ENCODE assay signal across 30 cellular contexts in the genomic region with DNA sequence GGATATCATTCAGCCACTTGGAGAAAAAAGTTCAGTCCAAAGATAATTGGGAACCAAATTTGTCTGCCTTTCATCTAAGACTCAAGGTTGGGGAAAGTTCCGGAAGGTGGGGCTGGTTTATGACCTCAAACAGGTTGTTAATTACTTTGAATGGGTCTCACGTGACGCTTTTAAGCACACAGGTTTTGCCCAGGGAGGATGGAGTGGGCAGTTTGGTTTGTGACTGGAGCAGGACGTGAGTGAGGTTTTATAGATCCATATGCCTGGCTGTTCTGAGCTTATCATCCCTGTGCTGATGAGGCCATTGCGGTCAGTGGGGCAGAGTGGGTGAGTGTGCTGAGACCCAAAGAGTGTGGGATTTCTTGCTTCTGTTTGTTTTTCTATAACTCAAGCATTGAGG. TPM values are rescaled to one million over a fixed set of nuclear protein-coding genes. Genes with fewer than 3 reads are reported as not detected.
"Had no signal": no experiment of that assay in that cellular context is flagged by ENCODE, and none has a peak within 500 bp of the region (broad histone marks: within the 10 kb centered on the region; RNA-seq: fewer than 3 reads in every experiment).

No MANE protein-coding gene starts in this region.

- DNase-seq: activated CD4-positive, alpha-beta T cell treated with anti-CD3 and anti-CD28 coated beads for 48 hours; activated CD4-positive, alpha-beta T cell treated with anti-CD3 and anti-CD28 coated beads, Interleukin-2, amount 50 U/mL, for 4 hours; activated CD4-positive, CD25-positive, alpha-beta regulatory T cell treated with anti-CD3 and anti-CD28 coated beads, Interleukin-2, amount 50 U/mL, for 72 hours; activated CD8-positive, alpha-beta memory T cell treated with anti-CD3 and anti-CD28 coated beads, Interleukin-2, amount 50 U/mL, for 48 hours; activated CD8-positive, alpha-beta T cell treated with anti-CD3 and anti-CD28 coated beads, Interleukin-2, amount 10 ng/mL, durations not matched to agents 7 days and 5 days; activated naive CD4-positive, alpha-beta T cell treated with anti-CD3 and anti-CD28 coated beads, Interleukin-2, amount 50 U/mL, for 16 hours; activated naive CD8-positive, alpha-beta T cell treated with anti-CD3 and anti-CD28 coated beads, Interleukin-2, amount 10 ng/mL, durations not matched to agents 7 days and 5 days; activated T-cell treated with anti-CD3 and anti-CD28 coated beads, Interleukin-2, amount 50 U/mL, for 1 hour; adrenal gland; anterior cingulate cortex; MG63; MV-4-11; NCI-H1092 treated with DMSO at 0.1 percent for 48 hours; NCI-H1417 treated with DMSO at 0.1 percent for 48 hours; NCI-H1694; NCI-H2029; NCI-H2107; NCI-H2171 treated with DMSO at 0.1 percent for 48 hours; NCI-H226; NCI-H526; Peyer's patch; Right ventricle myocardium superior; SW 1271; T-helper 9 cell had no signal

- H3K4me2 ChIP-seq: KMS-11 had no signal

- H3K27ac ChIP-seq: adrenal gland, KMS-11, Peyer's patch, RWPE1, SJSA1 had no signal

- H3K9me3 Mint-ChIP-seq: activated naive CD8-positive, alpha-beta T cell treated with anti-CD3 and anti-CD28 coated beads, Interleukin-2, amount 10 ng/mL, durations not matched to agents 7 days and 5 days; T-helper 1 cell treated with Interleukin-12 subunit alpha and Interleukin-12 subunit beta and Interleukin-4 antibody, amounts not matched to agents 30 μg/mL and 1 μg/mL, for 36 hours had no signal

- H3K4me1 Mint-ChIP-seq: activated naive CD8-positive, alpha-beta T cell treated with anti-CD3 and anti-CD28 coated beads, Interleukin-2, amount 10 ng/mL, durations not matched to agents 7 days and 5 days had no signal

- H3K9ac ChIP-seq: KMS-11 had no signal

- H3K36me3 ChIP-seq: adrenal gland, MG63, Peyer's patch, SJSA1 had no signal

- H3K36me3 Mint-ChIP-seq: activated naive CD8-positive, alpha-beta T cell treated with anti-CD3 and anti-CD28 coated beads, Interleukin-2, amount 10 ng/mL, durations not matched to agents 7 days and 5 days had no signal

- H3K4me1 ChIP-seq: adrenal gland, Peyer's patch had no signal

- H3K4me3 Mint-ChIP-seq: activated CD8-positive, alpha-beta T cell treated with anti-CD3 and anti-CD28 coated beads, Interleukin-2, amount 10 ng/mL, durations not matched to agents 7 days and 5 days; activated naive CD8-positive, alpha-beta T cell treated with anti-CD3 and anti-CD28 coated beads, Interleukin-2, amount 10 ng/mL, durations not matched to agents 7 days and 5 days; T-helper 1 cell treated with Interleukin-12 subunit alpha and Interleukin-12 subunit beta and Interleukin-4 antibody, amounts not matched to agents 30 μg/mL and 1 μg/mL, for 36 hours; WTC11 had no signal

- H3K4me3 ChIP-seq: adrenal gland, MG63, Peyer's patch, SJSA1 had no signal

- H3K27me3 ChIP-seq: adrenal gland, Peyer's patch had no signal

- H3K9me3 ChIP-seq: adrenal gland, Peyer's patch, SJSA1 had no signal

- H3K27ac Mint-ChIP-seq: activated CD8-positive, alpha-beta T cell treated with anti-CD3 and anti-CD28 coated beads, Interleukin-2, amount 10 ng/mL, durations not matched to agents 7 days and 5 days; activated naive CD8-positive, alpha-beta T cell treated with anti-CD3 and anti-CD28 coated beads, Interleukin-2, amount 10 ng/mL, durations not matched to agents 7 days and 5 days; T-helper 1 cell treated with Interleukin-12 subunit alpha and Interleukin-12 subunit beta and Interleukin-4 antibody, amounts not matched to agents 30 μg/mL and 1 μg/mL, for 36 hours; WTC11 had no signal

- ATAC-seq: activated CD8-positive, alpha-beta T cell treated with anti-CD3 and anti-CD28 coated beads, Interleukin-2, amount 10 ng/mL, durations not matched to agents 7 days and 5 days; SK-N-SH treated with all-trans-retinoic acid at 6 μM for 48 hours; WTC11 had no signal

RNA-seq across cellular contexts. Expression of gene GPRC5B, which starts 38.7 kb away (rescaled TPM):
- total RNA-seq: activated CD8-positive, alpha-beta T cell treated with anti-CD3 and anti-CD28 coated beads, Interleukin-2, amount 10 ng/mL, durations not matched to agents 7 days and 5 days had no signal
